In the genomic region with DNA sequence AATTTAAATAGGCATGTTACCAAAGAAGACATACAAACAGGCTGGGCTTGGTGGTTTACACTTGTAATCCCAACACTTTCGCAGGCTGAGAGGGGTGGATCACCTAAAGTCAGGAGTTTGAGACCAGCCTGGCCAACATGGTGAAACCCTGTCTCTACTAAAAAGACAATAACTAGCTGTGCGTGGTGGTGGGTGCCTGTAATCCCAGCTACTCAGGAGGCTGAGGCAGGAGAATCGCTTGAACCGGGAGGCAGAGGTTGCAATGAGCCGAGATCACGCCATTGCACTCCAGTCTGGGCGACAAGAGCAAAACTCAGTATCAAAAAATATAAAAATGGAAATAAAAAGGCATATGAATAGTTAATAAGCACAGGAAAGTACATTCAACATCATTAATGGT, we compare ENCODE assay signal across 1 cellular context. TPM values are rescaled to one million over a fixed set of nuclear protein-coding genes. Genes with fewer than 3 reads are reported as not detected.
"Had no signal": no experiment of that assay in that cellular context is flagged by ENCODE, and none has a peak within 500 bp of the region (broad histone marks: within the 10 kb centered on the region; RNA-seq: fewer than 3 reads in every experiment).

No MANE protein-coding gene starts in this region.

RNA-seq across cellular contexts. Expression of gene WDFY4, which starts 37.6 kb away (rescaled TPM):
- total RNA-seq: G401 had no signal
